20 cellular contexts compared by ENCODE assay signal in genomic region chr5:96316487-96316886, GRCh38.
DNase-seq lines count a peak whose midpoint lies in the region; ATAC-seq and TF ChIP-seq lines count a peak whose summit lies in the region.
"Had no signal": no experiment of that assay in that cellular context is flagged by ENCODE, and none has a peak within 500 bp of the region (broad histone marks: within the 10 kb centered on the region; RNA-seq: fewer than 3 reads in every experiment).

No MANE protein-coding gene starts in this region.

- no peaks in the 10 kb centered on the region for H4K20me1 ChIP-seq in hepatocyte (ENCODE audit: insufficient read depth, poor library complexity, severe bottlenecking)

- H3K9me2 ChIP-seq in hepatocyte (replicated peaks; ENCODE audit: insufficient read depth) = no peaks in the 10 kb centered on the region

- H3K9ac ChIP-seq in mesenchymal stem cell (ENCODE audit: low read length) = no peak overlapping the region

- peak overlapping the region in 1 of 2 experiments; percentile 26 for H2BK12ac ChIP-seq in mesenchymal stem cell (ENCODE audit: low read length in 2 of 2)

- no peak overlapping the region for H2BK15ac ChIP-seq in mesenchymal stem cell (ENCODE audit: low read depth, poor library complexity, severe bottlenecking)

- no peak overlapping the region for H3K23ac ChIP-seq in mesenchymal stem cell (ENCODE audit: low read length in 2 of 2)

- H3K9me3 ChIP-seq in AG04450 (ENCODE audit: control insufficient read depth, insufficient read depth, low read length) (no peaks in the 10 kb centered on the region), hepatocyte (ENCODE audit: low read depth) (no peaks in the 10 kb centered on the region), mesenchymal stem cell (ENCODE audit: control insufficient read depth, low read length) (peaks cover 12% of the 10 kb centered on the region)
- H3K9me3 ChIP-seq: BE2C, Peyer's patch had no signal

- no peaks in the 10 kb centered on the region for H3K4me1 ChIP-seq in hepatocyte (ENCODE audit: insufficient read depth)
- peaks cover 2% of the 10 kb centered on the region for H3K4me1 ChIP-seq in mesenchymal stem cell (ENCODE audit: control insufficient read depth, insufficient read depth, low read depth, low read length)

- no peak for TF ChIP-seq CTCF in AG04450 (IDR thresholded peaks at IDR 0.05; ENCODE audit: low read depth, low read length)
- TF ChIP-seq CTCF in hepatocyte (IDR thresholded peaks at IDR 0.05; ENCODE audit: poor library complexity) = no peak

- H3K79me2 ChIP-seq in hepatocyte = no peaks in the 10 kb centered on the region

- H3K18ac ChIP-seq in mesenchymal stem cell (ENCODE audit: low read depth in 1 of 2, low read length in 2 of 2) = peak overlapping the region in 1 of 2 experiments; percentile 63

- H4K8ac ChIP-seq in mesenchymal stem cell (ENCODE audit: low read length) = no peak overlapping the region

- no peak overlapping the region for H4K91ac ChIP-seq in mesenchymal stem cell (ENCODE audit: low read length)

- H3K4me2 ChIP-seq in hepatocyte (no peak overlapping the region), mesenchymal stem cell (ENCODE audit: low read length, poor library complexity, severe bottlenecking) (no peak overlapping the region)

- H2AFZ ChIP-seq in hepatocyte (no peak overlapping the region), mesenchymal stem cell (ENCODE audit: low read depth, low read length) (no peak overlapping the region)

- no peaks in the 10 kb centered on the region for H3K79me1 ChIP-seq in mesenchymal stem cell (replicated peaks; ENCODE audit: low read length, poor library complexity, severe bottlenecking)

- POLR2A ChIA-PET in AG04450 (lab: Yijun Ruan, JAX) = no interaction called here

- peak overlapping the region; percentile 12 for H3K27ac ChIP-seq in AG04450 (ENCODE audit: low read depth, low read length)
- H3K27ac ChIP-seq in hepatocyte = peak overlapping the region; percentile 25
- no peak overlapping the region for H3K27ac ChIP-seq in mesenchymal stem cell (ENCODE audit: low read length, poor library complexity, severe bottlenecking)
- H3K27ac ChIP-seq: Peyer's patch, SK-N-MC had no signal

- H3K36me3 ChIP-seq in hepatocyte (replicated peaks; ENCODE audit: insufficient read depth, low read depth) (no peaks in the 10 kb centered on the region), mesenchymal stem cell (ENCODE audit: control insufficient read depth in 1 of 2, insufficient read depth in 2 of 2, low read depth in 1 of 2, low read length in 2 of 2) (no peaks in the 10 kb centered on the region)
- H3K36me3 ChIP-seq: BE2C, Peyer's patch had no signal

- H2BK5ac ChIP-seq in mesenchymal stem cell (ENCODE audit: low read depth, low read length, poor library complexity, severe bottlenecking) = no peak overlapping the region

- H3K27me3 ChIP-seq in AG04450 (ENCODE audit: control insufficient read depth, insufficient read depth, low read length) (no peaks in the 10 kb centered on the region), hepatocyte (no peaks in the 10 kb centered on the region), mesenchymal stem cell (ENCODE audit: control insufficient read depth in 1 of 2, insufficient read depth in 1 of 2, low read length in 2 of 2) (no peaks in the 10 kb centered on the region)
- H3K27me3 ChIP-seq: BE2C, Peyer's patch had no signal

- no peak overlapping the region for H3K4me3 ChIP-seq in AG04450 (ENCODE audit: low read depth, low read length)
- no peak overlapping the region for H3K4me3 ChIP-seq in hepatocyte
- H3K4me3 ChIP-seq in mesenchymal stem cell (ENCODE audit: insufficient read depth in 1 of 2, low read depth in 1 of 2, low read length in 2 of 2) = no peak overlapping the region
- H3K4me3 ChIP-seq: Peyer's patch, SK-N-MC had no signal

- WGBS in hepatocyte (ENCODE audit: low lambda C conversion rate, missing lambda C conversion rate) = 37% methylated on average over 2 of the region's 2 CpGs
- WGBS in mesenchymal stem cell = 100% methylated on average over 1 of the region's 2 CpGs

- no peak for DNase-seq in AG04450 (ENCODE audit: low read depth, low spot score)
- peak; percentile 77 for DNase-seq in NCI-H69 (lab: John Stamatoyannopoulos, UW)
- no peak for DNase-seq in hepatocyte (ENCODE audit: low spot score)
- no peak for DNase-seq in mesenchymal stem cell
- no peak for DNase-seq in NCI-H82 treated with DMSO at 0.1 percent for 48 hours (lab: John Stamatoyannopoulos, UW; ENCODE audit: unreplicated experiment)
- DNase-seq in MV-4-11 (lab: John Stamatoyannopoulos, UW) = no peak
- DNase-seq in SHP77 (lab: John Stamatoyannopoulos, UW) = no peak
- DNase-seq: BE2C, DMS79, H7, NCI-H1092 treated with DMSO at 0.1 percent for 48 hours, NCI-H1436 treated with DMSO at 0.1 percent for 48 hours, NCI-H1930, NCI-H2227 treated with DMSO at 0.1 percent for 48 hours, NCI-H510A, NCI-H748 treated with DMSO at 0.1 percent for 48 hours, Peyer's patch had no signal

- H2BK120ac ChIP-seq in mesenchymal stem cell (ENCODE audit: low read depth, low read length) = no peak overlapping the region

- peak overlapping the region in 1 of 2 experiments; percentile 56 for H3K4ac ChIP-seq in mesenchymal stem cell (ENCODE audit: low read depth in 1 of 2, low read length in 2 of 2)

- ATAC-seq in HG02970 (IDR thresholded peaks at IDR 0.05; ENCODE audit: low FRiP score, unreplicated experiment) = no peak
- ATAC-seq: Right ventricle myocardium inferior had no signal

- CTCF ChIA-PET in AG04450 (lab: Charles Lee) = no interaction called here

- H2AK5ac ChIP-seq in mesenchymal stem cell (ENCODE audit: low read length, severe bottlenecking) = peak overlapping the region; percentile 35

- H3K14ac ChIP-seq in mesenchymal stem cell (ENCODE audit: low read length in 2 of 2) = peak overlapping the region in 1 of 2 experiments; percentile 7
